In genomic region chr3:178435575-178435974, GRCh38 we compare ENCODE assay signal across 19 cellular contexts.
"Had no signal": no experiment of that assay in that cellular context is flagged by ENCODE, and none has a peak within 500 bp of the region (broad histone marks: within the 10 kb centered on the region; RNA-seq: fewer than 3 reads in every experiment).

No MANE protein-coding gene starts in this region.

- DNase-seq: effector memory CD8-positive, alpha-beta T cell; erythroblast; heart right ventricle; hypothalamus; kidney glomerular epithelial cell; mammary epithelial cell; naive thymus-derived CD4-positive, alpha-beta T cell; nephron progenitor cell; stimulated activated CD4-positive, alpha-beta T cell treated with anti-CD3 and anti-CD28 coated beads, Interleukin-2, amount 100 ng/mL, for 24 hours; stimulated activated CD4-positive, alpha-beta T cell treated with anti-CD3 and anti-CD28 coated beads, Interleukin-4, amount 100 ng/mL, for 4 hours; stimulated activated naive CD4-positive, alpha-beta T cell; stomach; substantia nigra; transverse colon had no signal

- H3K27ac Mint-ChIP-seq: dendritic cell treated with granulocyte-macrophage colony-stimulating factor and Interleukin-4, amounts not matched to agents 40 ng/mL and 50 ng/mL, for 4 days; effector memory CD8-positive, alpha-beta T cell; naive thymus-derived CD4-positive, alpha-beta T cell; nephron progenitor cell had no signal

- H3K9me3 Mint-ChIP-seq: dendritic cell treated with granulocyte-macrophage colony-stimulating factor and Interleukin-4, amounts not matched to agents 40 ng/mL and 50 ng/mL, for 4 days; effector memory CD8-positive, alpha-beta T cell; naive thymus-derived CD4-positive, alpha-beta T cell; nephron progenitor cell had no signal

- H3K27ac ChIP-seq: heart right ventricle, stomach, thoracic aorta, transverse colon had no signal

- H3K9me3 ChIP-seq: heart right ventricle, stomach, thoracic aorta, transverse colon had no signal

- H3K27me3 ChIP-seq: heart right ventricle, stomach, transverse colon had no signal

- H3K36me3 ChIP-seq: heart right ventricle, stomach, thoracic aorta, transverse colon had no signal

- H3K36me3 Mint-ChIP-seq: naive thymus-derived CD4-positive, alpha-beta T cell had no signal

- H3K4me3 Mint-ChIP-seq: dendritic cell treated with granulocyte-macrophage colony-stimulating factor and Interleukin-4, amounts not matched to agents 40 ng/mL and 50 ng/mL, for 4 days; effector memory CD8-positive, alpha-beta T cell; naive thymus-derived CD4-positive, alpha-beta T cell; nephron progenitor cell had no signal

- FAIRE-seq: colon, frontal cortex, islet of Langerhans had no signal

- H3K4me3 ChIP-seq: heart right ventricle, stomach, thoracic aorta, transverse colon had no signal

- H3K4me1 Mint-ChIP-seq: naive thymus-derived CD4-positive, alpha-beta T cell; nephron progenitor cell had no signal
